In the genomic region with DNA sequence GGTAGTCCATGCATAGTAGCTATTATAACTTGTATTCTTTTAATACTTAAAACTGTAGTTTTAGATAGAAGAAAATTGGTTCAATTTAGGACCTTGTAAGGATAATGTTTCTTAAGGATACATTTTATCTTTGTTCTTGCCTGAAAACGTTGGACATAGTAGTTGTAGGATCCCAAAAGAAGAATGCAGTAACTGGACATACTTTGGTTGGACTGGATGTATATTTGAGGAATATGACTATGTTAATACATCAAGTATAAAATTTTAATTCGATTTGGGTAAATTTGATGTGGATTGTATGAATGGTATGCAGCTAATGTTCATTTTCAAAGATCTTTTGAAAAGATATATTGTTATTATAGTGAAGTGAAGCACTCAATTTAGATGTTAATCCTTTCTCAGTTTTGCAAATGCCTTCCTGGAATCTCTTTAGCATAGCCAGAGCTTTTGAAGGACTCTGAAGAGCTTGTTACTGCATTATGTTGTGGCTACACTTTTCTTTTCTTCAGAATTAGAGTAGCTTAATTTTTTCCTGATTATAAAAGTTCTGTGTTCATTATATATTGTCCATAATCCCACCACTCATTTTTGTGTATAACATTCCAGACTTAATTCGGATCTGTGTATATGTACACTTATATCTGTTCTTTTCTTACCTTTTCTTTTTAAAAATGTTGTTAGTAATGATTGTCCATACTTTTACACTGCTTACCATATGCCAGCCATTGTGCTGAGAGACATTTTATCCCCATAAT, we compare ENCODE assay signal across 20 cellular contexts. TPM values are rescaled to one million over a fixed set of nuclear protein-coding genes. Genes with fewer than 3 reads are reported as not detected.
DNase-seq lines count a peak whose midpoint lies in the region; ATAC-seq, FAIRE-seq and TF ChIP-seq lines count a peak whose summit lies in the region.
"Had no signal": no experiment of that assay in that cellular context is flagged by ENCODE, and none has a peak within 500 bp of the region (broad histone marks: within the 10 kb centered on the region; RNA-seq: fewer than 3 reads in every experiment).

No MANE protein-coding gene starts in this region.

- H3K36me3 Mint-ChIP-seq in activated CD4-positive, alpha-beta memory T cell treated with anti-CD3 and anti-CD28 coated beads, Interleukin-2, amount 10 ng/mL, durations not matched to agents 7 days and 5 days (ENCODE audit: low read depth): peaks cover 7% of the 10 kb centered on the region

- peak; percentile 6 for FAIRE-seq in D721Med (lab: Jason Lieb, UNC)
- FAIRE-seq: GM19239 had no signal

- peaks cover 61% of the 10 kb centered on the region for H3K4me1 ChIP-seq in HUES48 (ENCODE audit: control insufficient read depth, insufficient read depth, low read length)
- H3K4me1 ChIP-seq in iPS-20b (ENCODE audit: insufficient read depth, low read length): peaks cover 58% of the 10 kb centered on the region
- H3K4me1 ChIP-seq in ascending aorta: peaks cover 0 to 5% of the 10 kb centered on the region in 2 donors

- no peak overlapping the region for H3K27ac Mint-ChIP-seq in activated CD4-positive, alpha-beta memory T cell treated with anti-CD3 and anti-CD28 coated beads, Interleukin-2, amount 10 ng/mL, durations not matched to agents 7 days and 5 days
- H3K27ac Mint-ChIP-seq: B cell had no signal

- H3K27me3 ChIP-seq in HUES48 (ENCODE audit: control insufficient read depth, insufficient read depth, low read length) (no peaks in the 10 kb centered on the region), iPS-20b (ENCODE audit: insufficient read depth, low read length) (no peaks in the 10 kb centered on the region), ascending aorta (no peaks in the 10 kb centered on the region)

- H3K27me3 Mint-ChIP-seq in activated CD4-positive, alpha-beta memory T cell treated with anti-CD3 and anti-CD28 coated beads, Interleukin-2, amount 10 ng/mL, durations not matched to agents 7 days and 5 days: no peaks in the 10 kb centered on the region
- H3K27me3 Mint-ChIP-seq: B cell had no signal

- POLR2A ChIA-PET in activated CD4-positive, alpha-beta memory T cell treated with anti-CD3 and anti-CD28 coated beads, Interleukin-2, amount 10 ng/mL, durations not matched to agents 7 days and 5 days (lab: Charles Lee): no interaction called here

- H3K9me3 ChIP-seq in HUES48 (ENCODE audit: control insufficient read depth, insufficient read depth, low read length): no peaks in the 10 kb centered on the region
- H3K9me3 ChIP-seq in iPS-20b (ENCODE audit: insufficient read depth, low read depth, low read length): no peaks in the 10 kb centered on the region
- H3K9me3 ChIP-seq in ascending aorta: no peaks in the 10 kb centered on the region

- peak overlapping the region; percentile 91 for H3K27ac ChIP-seq in HUES48 (ENCODE audit: low read depth, low read length)
- H3K27ac ChIP-seq in iPS-20b (ENCODE audit: low read length): peak overlapping the region; percentile 75
- H3K27ac ChIP-seq in ascending aorta: no peak overlapping the region

- H3K9ac ChIP-seq in HUES48 (ENCODE audit: low read depth, low read length): no peak overlapping the region; the same call in 1 of the 2 replicates
- H3K9ac ChIP-seq in iPS-20b (ENCODE audit: low read depth, low read length): peak overlapping the region; percentile 49

- H3K4me3 Mint-ChIP-seq in activated CD4-positive, alpha-beta memory T cell treated with anti-CD3 and anti-CD28 coated beads, Interleukin-2, amount 10 ng/mL, durations not matched to agents 7 days and 5 days: no peak overlapping the region
- H3K4me3 Mint-ChIP-seq: B cell had no signal

- TF ChIP-seq CTCF in D721Med (IDR thresholded peaks at IDR 0.05; ENCODE audit: insufficient read depth, missing control alignments): no peak
- no peak for TF ChIP-seq CTCF in ascending aorta (IDR thresholded peaks at IDR 0.05)

- intact Hi-C loops in ascending aorta (cut with DNase I): no loop called here

- DNase-seq in D721Med (ENCODE audit: insufficient read length, low spot score) (no peak), ascending aorta (ENCODE audit: low spot score in 2 of 2) (no peak), NCI-H1930 (lab: John Stamatoyannopoulos, UW) (no peak), islet precursor cell (no peak)
- DNase-seq in activated CD4-positive, alpha-beta memory T cell treated with anti-CD3 and anti-CD28 coated beads, Interleukin-2, amount 10 ng/mL, durations not matched to agents 7 days and 5 days: no peak
- DNase-seq: COR-L47, GF-D8, GOT3, KG1, MV-4-11, NCI-H187 treated with DMSO at 0.1 percent for 48 hours, NCI-H446 treated with DMSO at 0.1 percent for 48 hours, NCI-H774, SHP77 treated with DMSO at 0.1 percent for 48 hours had no signal

- H3K4me1 Mint-ChIP-seq in activated CD4-positive, alpha-beta memory T cell treated with anti-CD3 and anti-CD28 coated beads, Interleukin-2, amount 10 ng/mL, durations not matched to agents 7 days and 5 days: peaks cover 6% of the 10 kb centered on the region

- CTCF ChIA-PET in activated CD4-positive, alpha-beta memory T cell treated with anti-CD3 and anti-CD28 coated beads, Interleukin-2, amount 10 ng/mL, durations not matched to agents 7 days and 5 days (lab: Charles Lee): interaction anchor here (1.3 to 2.3 kb wide), 2 partner anchors 9 to 11 kb away, joined by 4 to 5 read pairs; no protein-coding TSS in a partner anchor

- H3K4me3 ChIP-seq in HUES48 (ENCODE audit: low read depth, low read length): peak overlapping the region; percentile 53
- H3K4me3 ChIP-seq in iPS-20b (ENCODE audit: low read length): peak overlapping the region; percentile 50
- no peak overlapping the region for H3K4me3 ChIP-seq in ascending aorta

- H3K9me3 Mint-ChIP-seq in activated CD4-positive, alpha-beta memory T cell treated with anti-CD3 and anti-CD28 coated beads, Interleukin-2, amount 10 ng/mL, durations not matched to agents 7 days and 5 days: no peaks in the 10 kb centered on the region

- peak; percentile 81 for ATAC-seq in SK-N-SH treated with all-trans-retinoic acid at 6 μM for 48 hours

- H3K36me3 ChIP-seq in HUES48 (ENCODE audit: control insufficient read depth, insufficient read depth, low read length): peaks cover 6% of the 10 kb centered on the region; the same call in 1 of the 2 replicates
- H3K36me3 ChIP-seq in iPS-20b (ENCODE audit: insufficient read depth, low read depth, low read length): peaks cover 17% of the 10 kb centered on the region
- peaks cover 0 to 6% of the 10 kb centered on the region in 2 donors for H3K36me3 ChIP-seq in ascending aorta

TF ChIP-seq in SK-N-SH treated with all-trans-retinoic acid at 6 μM for 48 hours, 23 proteins besides CTCF, POLR2A, EP300 and RAD21 (continues in another document):
- TF ChIP-seq GLIS3 (CRISPR knock-in tag; IDR thresholded peaks at IDR 0.05): no peak
- TF ChIP-seq TCF4 (CRISPR knock-in tag; IDR thresholded peaks at IDR 0.05; ENCODE audit: borderline replicate concordance): peak; percentile 50; the same call in 1 of the 2 replicates
- TF ChIP-seq CSDC2 (CRISPR knock-in tag; IDR thresholded peaks at IDR 0.05): no peak
- TF ChIP-seq ARNTL (CRISPR knock-in tag; IDR thresholded peaks at IDR 0.05; ENCODE audit: borderline replicate concordance, low read depth): no peak
- peak; percentile 45; the same call in 1 of the 2 replicates for TF ChIP-seq PATZ1 (CRISPR knock-in tag; IDR thresholded peaks at IDR 0.05; ENCODE audit: borderline replicate concordance)
- TF ChIP-seq ZC3H10 (CRISPR knock-in tag; IDR thresholded peaks at IDR 0.05): peak; percentile 31; the same call in 1 of the 2 replicates
- TF ChIP-seq ZFP30 (CRISPR knock-in tag; IDR thresholded peaks at IDR 0.05): peak; percentile 69
- no peak for TF ChIP-seq OSR1 (CRISPR knock-in tag; IDR thresholded peaks at IDR 0.05)
- no peak; the same call in 1 of the 2 replicates for TF ChIP-seq ZNF565 (CRISPR knock-in tag; conservative IDR thresholded peaks at IDR 0.05; ENCODE audit: low read depth)
- no peak for TF ChIP-seq SNAI2 (CRISPR knock-in tag; IDR thresholded peaks at IDR 0.05)
- no peak for TF ChIP-seq ZNF70 (CRISPR knock-in tag; IDR thresholded peaks at IDR 0.05)
- TF ChIP-seq ZFP3 (CRISPR knock-in tag; IDR thresholded peaks at IDR 0.05): no peak
- no peak for TF ChIP-seq BACH2 (CRISPR knock-in tag; IDR thresholded peaks at IDR 0.05; ENCODE audit: borderline replicate concordance)
- TF ChIP-seq, protein P1, sequence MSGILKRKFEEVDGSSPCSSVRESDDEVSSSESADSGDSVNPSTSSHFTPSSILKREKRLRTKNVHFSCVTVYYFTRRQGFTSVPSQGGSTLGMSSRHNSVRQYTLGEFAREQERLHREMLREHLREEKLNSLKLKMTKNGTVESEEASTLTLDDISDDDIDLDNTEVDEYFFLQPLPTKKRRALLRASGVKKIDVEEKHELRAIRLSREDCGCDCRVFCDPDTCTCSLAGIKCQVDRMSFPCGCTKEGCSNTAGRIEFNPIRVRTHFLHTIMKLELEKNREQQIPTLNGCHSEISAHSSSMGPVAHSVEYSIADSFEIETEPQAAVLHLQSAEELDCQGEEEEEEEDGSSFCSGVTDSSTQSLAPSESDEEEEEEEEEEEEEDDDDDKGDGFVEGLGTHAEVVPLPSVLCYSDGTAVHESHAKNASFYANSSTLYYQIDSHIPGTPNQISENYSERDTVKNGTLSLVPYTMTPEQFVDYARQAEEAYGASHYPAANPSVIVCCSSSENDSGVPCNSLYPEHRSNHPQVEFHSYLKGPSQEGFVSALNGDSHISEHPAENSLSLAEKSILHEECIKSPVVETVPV (CRISPR knock-in tag; IDR thresholded peaks at IDR 0.05): peak; percentile 72; the same call in 1 of the 2 replicates
- TF ChIP-seq TOX (CRISPR knock-in tag; IDR thresholded peaks at IDR 0.05; ENCODE audit: borderline replicate concordance): no peak

RNA-seq across cellular contexts. Expression of gene LRRTM2, which starts 41.2 kb away (rescaled TPM):
- total RNA-seq in ascending aorta: not detected
- total RNA-seq in activated CD4-positive, alpha-beta memory T cell treated with anti-CD3 and anti-CD28 coated beads, Interleukin-2, amount 10 ng/mL, durations not matched to agents 7 days and 5 days: under 1 TPM in 1 of 2 experiments, not detected in 1; 0.23 TPM
- total RNA-seq: A172, B cell had no signal

Comparison
In these comparisons a context has a peak if more than half of its experiments do, and no peak if none do; other contexts are left out.
1. H3K27ac ChIP-seq: peak in HUES48 (single experiment) and iPS-20b (single experiment); none in ascending aorta (0 of 2).
2. H3K4me3 ChIP-seq: peak in HUES48 (single experiment) and iPS-20b (single experiment); none in ascending aorta (0 of 2).